Comparison of ENCODE assay signal across 2 cellular contexts in the genomic region with DNA sequence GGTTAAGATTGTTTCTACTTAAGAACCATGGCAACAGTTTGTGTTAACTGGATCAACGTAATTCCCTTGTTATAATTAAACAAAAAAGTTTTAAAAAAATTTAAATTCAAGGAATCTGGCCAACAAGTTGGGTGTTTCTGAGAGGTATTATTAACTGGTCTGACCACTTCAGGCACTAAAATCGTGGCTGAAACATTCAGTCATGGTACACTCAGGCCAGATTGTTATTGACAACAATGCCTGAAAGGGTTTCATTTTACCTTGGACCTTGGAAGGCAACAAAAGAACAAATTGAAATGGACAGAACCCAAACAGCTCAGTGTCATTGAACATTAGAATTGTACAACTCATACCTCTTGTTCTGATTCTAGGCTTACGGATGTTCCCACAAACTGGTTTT.
TF ChIP-seq lines count a peak whose summit lies in the region.

No MANE protein-coding gene starts in this region.

TF ChIP-seq in A549, 52 proteins besides CTCF, POLR2A, EP300 and RAD21:
- TF ChIP-seq SMC3 (IDR thresholded peaks at IDR 0.05) (no peak), NPAS2 (CRISPR knock-in tag; IDR thresholded peaks at IDR 0.05; ENCODE audit: borderline replicate concordance) (no peak), HOXB5 (CRISPR knock-in tag; IDR thresholded peaks at IDR 0.05) (no peak), HEYL (CRISPR knock-in tag; IDR thresholded peaks at IDR 0.05) (no peak)
- TF ChIP-seq, protein P1, sequence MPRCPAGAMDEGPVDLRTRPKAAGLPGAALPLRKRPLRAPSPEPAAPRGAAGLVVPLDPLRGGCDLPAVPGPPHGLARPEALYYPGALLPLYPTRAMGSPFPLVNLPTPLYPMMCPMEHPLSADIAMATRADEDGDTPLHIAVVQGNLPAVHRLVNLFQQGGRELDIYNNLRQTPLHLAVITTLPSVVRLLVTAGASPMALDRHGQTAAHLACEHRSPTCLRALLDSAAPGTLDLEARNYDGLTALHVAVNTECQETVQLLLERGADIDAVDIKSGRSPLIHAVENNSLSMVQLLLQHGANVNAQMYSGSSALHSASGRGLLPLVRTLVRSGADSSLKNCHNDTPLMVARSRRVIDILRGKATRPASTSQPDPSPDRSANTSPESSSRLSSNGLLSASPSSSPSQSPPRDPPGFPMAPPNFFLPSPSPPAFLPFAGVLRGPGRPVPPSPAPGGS (IDR thresholded peaks at IDR 0.05) = no peak

TF ChIP-seq in H1, 55 proteins besides CTCF, POLR2A, EP300 and RAD21:
- TF ChIP-seq, protein P2, sequence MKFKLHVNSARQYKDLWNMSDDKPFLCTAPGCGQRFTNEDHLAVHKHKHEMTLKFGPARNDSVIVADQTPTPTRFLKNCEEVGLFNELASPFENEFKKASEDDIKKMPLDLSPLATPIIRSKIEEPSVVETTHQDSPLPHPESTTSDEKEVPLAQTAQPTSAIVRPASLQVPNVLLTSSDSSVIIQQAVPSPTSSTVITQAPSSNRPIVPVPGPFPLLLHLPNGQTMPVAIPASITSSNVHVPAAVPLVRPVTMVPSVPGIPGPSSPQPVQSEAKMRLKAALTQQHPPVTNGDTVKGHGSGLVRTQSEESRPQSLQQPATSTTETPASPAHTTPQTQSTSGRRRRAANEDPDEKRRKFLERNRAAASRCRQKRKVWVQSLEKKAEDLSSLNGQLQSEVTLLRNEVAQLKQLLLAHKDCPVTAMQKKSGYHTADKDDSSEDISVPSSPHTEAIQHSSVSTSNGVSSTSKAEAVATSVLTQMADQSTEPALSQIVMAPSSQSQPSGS (IDR thresholded peaks at IDR 0.05; ENCODE audit: low read length) = no peak
- TF ChIP-seq JUND (IDR thresholded peaks at IDR 0.05; ENCODE audit: low read length) (no peak), SP2 (IDR thresholded peaks at IDR 0.05; ENCODE audit: low read length) (no peak), SIN3A (conservative IDR thresholded peaks at IDR 0.05 in 1 of 2, IDR thresholded peaks at IDR 0.05 in 1 of 2; ENCODE audit: low read depth in 1 of 2, low read length in 2 of 2) (no peak), BCL11A (IDR thresholded peaks at IDR 0.05; ENCODE audit: low read depth in 2 of 2, low read length in 2 of 2) (no peak), TAF7 (optimal IDR thresholded peaks at IDR 0.05; ENCODE audit: borderline replicate concordance, low read depth, low read length) (no peak)
- TF ChIP-seq, protein P3, sequence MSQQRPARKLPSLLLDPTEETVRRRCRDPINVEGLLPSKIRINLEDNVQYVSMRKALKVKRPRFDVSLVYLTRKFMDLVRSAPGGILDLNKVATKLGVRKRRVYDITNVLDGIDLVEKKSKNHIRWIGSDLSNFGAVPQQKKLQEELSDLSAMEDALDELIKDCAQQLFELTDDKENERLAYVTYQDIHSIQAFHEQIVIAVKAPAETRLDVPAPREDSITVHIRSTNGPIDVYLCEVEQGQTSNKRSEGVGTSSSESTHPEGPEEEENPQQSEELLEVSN (IDR thresholded peaks at IDR 0.05) = no peak
